Comparison of ENCODE assay signal across 17 cellular contexts in the genomic region with DNA sequence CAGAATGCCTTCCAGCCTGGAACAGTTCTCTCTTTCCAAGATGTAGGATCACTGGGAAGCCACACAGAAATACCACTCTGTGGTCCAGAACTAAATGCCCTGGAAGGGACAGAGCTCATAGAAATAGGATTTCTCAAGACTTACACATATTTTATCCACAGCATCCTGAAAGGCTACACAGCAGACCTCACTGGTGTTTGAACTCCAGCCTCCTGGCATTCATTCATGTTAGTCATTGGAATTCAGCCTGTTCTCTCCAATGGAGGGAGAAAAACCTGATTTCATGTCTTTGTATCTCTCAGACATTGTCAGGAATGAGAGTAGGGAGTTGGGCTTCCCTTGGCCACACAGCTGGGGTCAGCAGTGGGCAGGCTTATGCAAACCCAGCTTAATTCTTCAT.
A peak's percentile ranks its signal among the peaks of the same experiment; 100 is the strongest.
DNase-seq lines count a peak whose midpoint lies in the region; TF ChIP-seq lines count a peak whose summit lies in the region.
"Had no signal": no experiment of that assay in that cellular context is flagged by ENCODE, and none has a peak within 500 bp of the region (broad histone marks: within the 10 kb centered on the region; RNA-seq: fewer than 3 reads in every experiment).

No MANE protein-coding gene starts in this region.

- DNase-seq in GM03348 (ENCODE audit: low spot score) (peak; percentile 49), M059J (ENCODE audit: low read depth) (peak; percentile 4), fibroblast of the aortic adventitia (ENCODE audit: low read depth) (peak; percentile 79), HT-29 (ENCODE audit: low spot score) (no peak), amygdala (lab: John Stamatoyannopoulos, UW) (no peak), retina (no peak), kidney tubule cell (ENCODE audit: low spot score) (no peak)
- DNase-seq: CD4-positive, CD25-positive, alpha-beta regulatory T cell; Karpas-422; NCI-H1694; NCI-H2029 treated with DMSO at 0.1 percent for 48 hours; NCI-H69; Right ventricle myocardium superior; RPMI8226 had no signal

- H3K4me3 ChIP-seq in fibroblast of the aortic adventitia (ENCODE audit: low read depth, low read length): no peak overlapping the region
- H3K4me3 ChIP-seq: BLaER1, GM12878, SJSA1 had no signal

- TF ChIP-seq CTCF in fibroblast of the aortic adventitia (IDR thresholded peaks at IDR 0.05; ENCODE audit: insufficient read depth, low read length): no peak

Comparison
In these comparisons a context has a peak if more than half of its experiments do, and no peak if none do; other contexts are left out.
1. DNase-seq: peak in GM03348 (single experiment), M059J (single experiment) and fibroblast of the aortic adventitia (single experiment); none in HT-29 (single experiment), amygdala (0 of 56), retina (single experiment) and kidney tubule cell (single experiment).